21 cellular contexts compared by ENCODE assay signal in the genomic region with DNA sequence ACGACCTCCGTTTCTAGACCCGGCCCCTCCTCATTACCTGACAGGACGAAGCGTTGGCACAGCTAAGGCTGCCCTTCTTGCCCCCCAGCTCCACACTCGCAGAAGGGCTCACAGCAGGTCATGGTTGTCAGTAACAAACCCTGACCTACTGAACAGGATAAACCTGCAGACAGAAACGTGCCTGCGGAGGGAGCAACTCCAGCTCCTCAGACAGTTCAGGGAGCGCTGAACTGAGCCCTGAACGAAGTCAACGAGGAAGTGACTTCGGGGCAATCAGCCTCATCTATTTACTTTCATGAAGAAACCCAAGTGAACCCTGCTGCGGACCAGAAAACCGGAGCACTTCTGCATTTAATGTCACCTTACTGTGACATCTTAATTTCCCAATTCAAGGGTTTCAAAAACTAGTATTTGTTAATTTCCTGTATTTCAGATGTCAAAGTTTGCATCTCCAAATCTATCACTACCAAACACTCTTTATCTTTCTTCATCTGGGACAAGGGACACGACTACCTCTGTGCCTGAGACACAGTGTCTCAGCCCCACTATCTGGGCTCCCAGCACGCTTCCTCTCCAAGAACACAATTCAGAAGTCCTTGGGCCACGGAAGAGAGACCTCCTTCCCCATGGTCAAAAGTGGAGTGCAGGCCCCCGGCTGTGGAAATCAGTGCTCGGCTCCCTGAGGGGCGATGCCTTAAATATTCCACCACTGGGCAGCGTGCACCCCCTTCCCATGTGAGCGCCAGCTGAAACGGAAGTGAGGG. TPM values are rescaled to one million over a fixed set of nuclear protein-coding genes. Genes with fewer than 3 reads are reported as not detected.
DNase-seq lines count a peak whose midpoint lies in the region; ATAC-seq and TF ChIP-seq lines count a peak whose summit lies in the region.
"Had no signal": no experiment of that assay in that cellular context is flagged by ENCODE, and none has a peak within 500 bp of the region (broad histone marks: within the 10 kb centered on the region; RNA-seq: fewer than 3 reads in every experiment).

No MANE protein-coding gene starts in this region.

- H3K18ac ChIP-seq in mesendoderm (ENCODE audit: low read length): no peak overlapping the region

- no peaks in the 10 kb centered on the region for H3F3A ChIP-seq in OCI-LY1 (ENCODE audit: insufficient read depth, low read length)

- H3K9me3 ChIP-seq in OCI-LY1 (ENCODE audit: low read length) (0 out of 2 replicates have a peak, but pooled peaks cover 4% of the 10 kb centered on the region), neutrophil (no peaks in the 10 kb centered on the region)
- H3K9me3 ChIP-seq: gastrocnemius medialis, suprapubic skin had no signal

- H4K5ac ChIP-seq in mesendoderm (ENCODE audit: low read length): no peak overlapping the region

- H3K4me2 ChIP-seq in OCI-LY1 (ENCODE audit: low read length): peak overlapping the region; percentile 34; the same call in 1 of the 2 replicates
- no peak overlapping the region for H3K4me2 ChIP-seq in mesendoderm (ENCODE audit: low read length)
- H3K4me2 ChIP-seq: smooth muscle cell had no signal

- H3K36me3 ChIP-seq in OCI-LY1 (ENCODE audit: insufficient read depth, low read length) (peaks cover 94% of the 10 kb centered on the region), neutrophil (peaks cover 27% of the 10 kb centered on the region), mesendoderm (ENCODE audit: control insufficient read depth, insufficient read depth, low read length) (peaks cover 7% of the 10 kb centered on the region)

- H3K4me1 Mint-ChIP-seq in effector memory CD8-positive, alpha-beta T cell (ENCODE audit: low read depth in 2 of 2): peaks cover under 1 to 3% of the 10 kb centered on the region in 2 donors

- no peak overlapping the region for H3K23ac ChIP-seq in mesendoderm (ENCODE audit: low read length)

- peaks cover 68% of the 10 kb centered on the region for H3K36me3 Mint-ChIP-seq in effector memory CD8-positive, alpha-beta T cell (ENCODE audit: insufficient read depth)

- WGBS in mesendoderm (ENCODE audit: extremely low coverage, insufficient coverage, low lambda C conversion rate): no CpG with 5 or more reads among the region's 23 CpGs

- H3K27ac Mint-ChIP-seq in effector memory CD8-positive, alpha-beta T cell: no peak overlapping the region
- H3K27ac Mint-ChIP-seq: activated naive CD8-positive, alpha-beta T cell treated with anti-CD3 and anti-CD28 coated beads for 36 hours; activated T-helper 1 cell treated with anti-CD3 and anti-CD28 coated beads, Interleukin-12 subunit alpha, Interleukin-12 subunit beta, Interleukin-2, Interleukin-4 antibody, amounts not matched to agents 30 ng/mL and 10 ng/mL and 1 ng/mL, durations not matched to agents 14 hours and 24 hours and 36 hours; progenitor cell of endocrine pancreas had no signal

- no peak overlapping the region for H2BK5ac ChIP-seq in mesendoderm (ENCODE audit: low read length)

- H3K4me1 ChIP-seq in OCI-LY1 (ENCODE audit: insufficient read depth, low read length, severe bottlenecking) (peaks cover 22% of the 10 kb centered on the region), neutrophil (ENCODE audit: control insufficient read depth in 1 of 2, insufficient read depth in 1 of 2, low read depth in 1 of 2, low read length in 1 of 2) (peaks cover 64 to 68% of the 10 kb centered on the region in 2 experiments), mesendoderm (ENCODE audit: control insufficient read depth, low read depth, low read length) (no peaks in the 10 kb centered on the region)
- H3K4me1 ChIP-seq: gastrocnemius medialis, suprapubic skin had no signal

- H3K27ac ChIP-seq in HL-60 (replicated peaks) (peak overlapping the region; percentile 72), OCI-LY1 (ENCODE audit: low read depth, low read length, poor library complexity, severe bottlenecking) (peak overlapping the region; percentile 75), neutrophil (peak overlapping the region; percentile 90), mesendoderm (ENCODE audit: low read depth, low read length) (no peak overlapping the region)
- H3K27ac ChIP-seq: gastrocnemius medialis, suprapubic skin, WERI-Rb-1 had no signal

- H3K4me3 ChIP-seq in HL-60 (replicated peaks; ENCODE audit: insufficient read depth, low read length) (peak overlapping the region; percentile 10; the same call in 1 of the 2 replicates), OCI-LY1 (ENCODE audit: low read depth, low read length, poor library complexity, severe bottlenecking) (no peak overlapping the region), neutrophil (ENCODE audit: low read depth in 1 of 2, low read length in 1 of 2) (peak overlapping the region; percentile 64), mesendoderm (ENCODE audit: low read length) (no peak overlapping the region)
- H3K4me3 ChIP-seq: gastrocnemius medialis, smooth muscle cell, suprapubic skin had no signal

- H4K8ac ChIP-seq in mesendoderm (ENCODE audit: low read depth, low read length): no peak overlapping the region

- H2BK120ac ChIP-seq in mesendoderm (ENCODE audit: low read depth, low read length): no peak overlapping the region

- no peak overlapping the region for H3K56ac ChIP-seq in mesendoderm (ENCODE audit: low read length)

- H3K27me3 Mint-ChIP-seq in effector memory CD8-positive, alpha-beta T cell: no peaks in the 10 kb centered on the region
- H3K27me3 Mint-ChIP-seq: activated naive CD8-positive, alpha-beta T cell treated with anti-CD3 and anti-CD28 coated beads for 36 hours; naive thymus-derived CD8-positive, alpha-beta T cell; progenitor cell of endocrine pancreas had no signal

- no peaks in the 10 kb centered on the region for H4K20me1 ChIP-seq in OCI-LY1 (ENCODE audit: insufficient read depth, low read length)

- TF ChIP-seq CTCF in HL-60 (IDR thresholded peaks at IDR 0.05; ENCODE audit: insufficient read depth, low read length): no peak
- TF ChIP-seq CTCF in OCI-LY1 (IDR thresholded peaks at IDR 0.05; ENCODE audit: low read length): no peak
- TF ChIP-seq CTCF in neutrophil (IDR thresholded peaks at IDR 0.05): no peak

- no peak overlapping the region for H2AK5ac ChIP-seq in mesendoderm (ENCODE audit: low read length)

- DNase-seq in HL-60 (ENCODE audit: low read depth in 1 of 2, low spot score in 1 of 2) (peak in 1 of 2 experiments; percentile 96), mesendoderm (no peak)
- no peak for DNase-seq in effector memory CD8-positive, alpha-beta T cell
- DNase-seq: activated CD8-positive, alpha-beta memory T cell treated with anti-CD3 and anti-CD28 coated beads for 24 hours; activated naive CD8-positive, alpha-beta T cell treated with anti-CD3 and anti-CD28 coated beads for 36 hours; gastrocnemius medialis; Karpas-422; left colon; naive thymus-derived CD8-positive, alpha-beta T cell; NCI-H1417 treated with DMSO at 0.1 percent for 48 hours; NCI-H526 treated with DMSO at 0.1 percent for 48 hours; stimulated activated CD8-positive, alpha-beta memory T cell treated with anti-CD3 and anti-CD28 coated beads, Interleukin-4, amount 100 ng/mL, for 48 hours; WERI-Rb-1 had no signal

- H3K9me2 ChIP-seq in OCI-LY1 (ENCODE audit: low read depth, low read length): no peaks in the 10 kb centered on the region

- no peak overlapping the region for H2AFZ ChIP-seq in OCI-LY1 (ENCODE audit: low read length)

- H3K4me3 Mint-ChIP-seq in effector memory CD8-positive, alpha-beta T cell: no peak overlapping the region
- H3K4me3 Mint-ChIP-seq: activated naive CD8-positive, alpha-beta T cell treated with anti-CD3 and anti-CD28 coated beads for 36 hours; activated T-helper 1 cell treated with anti-CD3 and anti-CD28 coated beads, Interleukin-12 subunit alpha, Interleukin-12 subunit beta, Interleukin-2, Interleukin-4 antibody, amounts not matched to agents 30 ng/mL and 10 ng/mL and 1 ng/mL, durations not matched to agents 14 hours and 24 hours and 36 hours had no signal

- H3K9ac ChIP-seq in OCI-LY1 (ENCODE audit: low read length): peak overlapping the region; percentile 40; the same call in 1 of the 2 replicates
- no peak overlapping the region for H3K9ac ChIP-seq in mesendoderm (ENCODE audit: low read length)

- H3K79me2 ChIP-seq in OCI-LY1 (ENCODE audit: insufficient read depth, low read length) (no peaks in the 10 kb centered on the region), mesendoderm (ENCODE audit: control insufficient read depth, insufficient read depth, low read length) (no peaks in the 10 kb centered on the region)

- H3K9me3 Mint-ChIP-seq in effector memory CD8-positive, alpha-beta T cell: no peaks in the 10 kb centered on the region

- no peaks in the 10 kb centered on the region for H3K27me3 ChIP-seq in HL-60 (ENCODE audit: insufficient read depth, poor library complexity, severe bottlenecking)
- no peaks in the 10 kb centered on the region for H3K27me3 ChIP-seq in OCI-LY1 (ENCODE audit: insufficient read depth, low read length)
- H3K27me3 ChIP-seq in neutrophil: no peaks in the 10 kb centered on the region
- no peaks in the 10 kb centered on the region for H3K27me3 ChIP-seq in mesendoderm (ENCODE audit: insufficient read depth, low read length, poor library complexity)
- H3K27me3 ChIP-seq: gastrocnemius medialis, suprapubic skin had no signal

- ATAC-seq in effector memory CD8-positive, alpha-beta T cell (replicated peaks): peak; percentile 26
- ATAC-seq in HG02840 (IDR thresholded peaks at IDR 0.05; ENCODE audit: low FRiP score, unreplicated experiment) (no peak), HG03521 (IDR thresholded peaks at IDR 0.05; ENCODE audit: unreplicated experiment) (no peak)
- ATAC-seq: gastrocnemius medialis, left colon had no signal

- H2BK15ac ChIP-seq in mesendoderm (replicated peaks; ENCODE audit: low read depth): no peak overlapping the region

- no peaks in the 10 kb centered on the region for H3K79me1 ChIP-seq in mesendoderm (ENCODE audit: low read length)

- H3K4ac ChIP-seq in mesendoderm (ENCODE audit: low read depth, low read length): no peak overlapping the region

RNA-seq across cellular contexts. Expression of gene CARS2, which starts 40.2 kb away (rescaled TPM):
- 25.5 TPM for polyA plus RNA-seq in mesendoderm (2013, experiment 1 of 2)
- polyA plus RNA-seq in mesendoderm (2013, experiment 2 of 2): 25.7 TPM

RNA-seq across cellular contexts. Expression of gene ING1, which starts 47.8 kb away (rescaled TPM):
- 21.0 TPM for polyA plus RNA-seq in mesendoderm (2013, experiment 1 of 2)
- polyA plus RNA-seq in mesendoderm (2013, experiment 2 of 2): 19.7 TPM

RNA-seq across cellular contexts. Expression of gene NAXD, which starts 50.3 kb away (rescaled TPM):
- polyA plus RNA-seq in mesendoderm (2013, experiment 1 of 2): 22.1 TPM
- polyA plus RNA-seq in mesendoderm (2013, experiment 2 of 2): 22.1 TPM

Comparison
In these comparisons a context has a peak if more than half of its experiments do, and no peak if none do; other contexts are left out.
1. H3K4me3 ChIP-seq: peak in HL-60 (single experiment) and neutrophil (2 of 2); none in OCI-LY1 (single experiment) and mesendoderm (single experiment).